In genomic region chr17:65181237-65182061, GRCh38 we compare ENCODE assay signal across 8 cellular contexts. TPM values are rescaled to one million over a fixed set of nuclear protein-coding genes. Genes with fewer than 3 reads are reported as not detected.
DNase-seq lines count a peak whose midpoint lies in the region; ATAC-seq lines count a peak whose summit lies in the region.

No MANE protein-coding gene starts in this region.

- H3K27me3 Mint-ChIP-seq in activated T-cell treated with anti-CD3 and anti-CD28 coated beads, Interleukin-2, amount 50 U/mL, for 24 hours = peaks cover 4% of the 10 kb centered on the region
- H3K27me3 Mint-ChIP-seq in activated CD4-positive, alpha-beta T cell treated with anti-CD3 and anti-CD28 coated beads, Interleukin-2, amount 10 ng/mL, durations not matched to agents 7 days and 5 days = no peaks in the 10 kb centered on the region
- H3K27me3 Mint-ChIP-seq in stimulated activated naive CD8-positive, alpha-beta T cell treated with anti-CD3 and anti-CD28 coated beads, Interleukin-15, Interleukin-2, amounts not matched to agents 100 ng/mL and 50 ng/mL, for 24 hours = peaks cover 7% of the 10 kb centered on the region

- POLR2A ChIA-PET in activated CD4-positive, alpha-beta T cell treated with anti-CD3 and anti-CD28 coated beads, Interleukin-2, amount 10 ng/mL, durations not matched to agents 7 days and 5 days (lab: Charles Lee) = no interaction called here

- no peak overlapping the region for H3K4me3 Mint-ChIP-seq in activated T-cell treated with anti-CD3 and anti-CD28 coated beads, Interleukin-2, amount 50 U/mL, for 24 hours
- no peak overlapping the region for H3K4me3 Mint-ChIP-seq in activated CD4-positive, alpha-beta T cell treated with anti-CD3 and anti-CD28 coated beads, Interleukin-2, amount 10 ng/mL, durations not matched to agents 7 days and 5 days
- peak overlapping the region; percentile 17 for H3K4me3 Mint-ChIP-seq in stimulated activated naive CD8-positive, alpha-beta T cell treated with anti-CD3 and anti-CD28 coated beads, Interleukin-15, Interleukin-2, amounts not matched to agents 100 ng/mL and 50 ng/mL, for 24 hours

- H3K4me1 Mint-ChIP-seq in activated T-cell treated with anti-CD3 and anti-CD28 coated beads, Interleukin-2, amount 50 U/mL, for 24 hours (ENCODE audit: low read depth) = peaks cover 60% of the 10 kb centered on the region
- H3K4me1 Mint-ChIP-seq in activated CD4-positive, alpha-beta T cell treated with anti-CD3 and anti-CD28 coated beads, Interleukin-2, amount 10 ng/mL, durations not matched to agents 7 days and 5 days = peaks cover 78% of the 10 kb centered on the region
- peaks cover 71% of the 10 kb centered on the region for H3K4me1 Mint-ChIP-seq in stimulated activated naive CD8-positive, alpha-beta T cell treated with anti-CD3 and anti-CD28 coated beads, Interleukin-15, Interleukin-2, amounts not matched to agents 100 ng/mL and 50 ng/mL, for 24 hours (ENCODE audit: low read depth)

- peak; percentile 60 for DNase-seq in activated T-cell treated with anti-CD3 and anti-CD28 coated beads, Interleukin-2, amount 50 U/mL, for 24 hours
- DNase-seq in activated T-cell treated with anti-CD3 and anti-CD28 coated beads for 4 hours = no peak
- peak; percentile 26 for DNase-seq in activated CD4-positive, alpha-beta T cell treated with anti-CD3 and anti-CD28 coated beads, Interleukin-2, amount 10 ng/mL, durations not matched to agents 7 days and 5 days
- no peak for DNase-seq in NCI-H128 (lab: John Stamatoyannopoulos, UW; ENCODE audit: unreplicated experiment)
- DNase-seq in OCI-M2 (lab: John Stamatoyannopoulos, UW; ENCODE audit: unreplicated experiment) = no peak
- DNase-seq in NCI-H774 (lab: John Stamatoyannopoulos, UW) = no peak

- H3K27ac Mint-ChIP-seq in activated T-cell treated with anti-CD3 and anti-CD28 coated beads, Interleukin-2, amount 50 U/mL, for 24 hours = peak overlapping the region; percentile 86
- H3K27ac Mint-ChIP-seq in activated CD4-positive, alpha-beta T cell treated with anti-CD3 and anti-CD28 coated beads, Interleukin-2, amount 10 ng/mL, durations not matched to agents 7 days and 5 days = peak overlapping the region; percentile 77
- H3K27ac Mint-ChIP-seq in stimulated activated naive CD8-positive, alpha-beta T cell treated with anti-CD3 and anti-CD28 coated beads, Interleukin-15, Interleukin-2, amounts not matched to agents 100 ng/mL and 50 ng/mL, for 24 hours = peak overlapping the region; percentile 92

- CTCF ChIA-PET in activated CD4-positive, alpha-beta T cell treated with anti-CD3 and anti-CD28 coated beads, Interleukin-2, amount 10 ng/mL, durations not matched to agents 7 days and 5 days (lab: Charles Lee) = interaction anchor here (0.6 to 2.0 kb wide), 9 partner anchors 10 to 281 kb away, joined by 3 to 6 read pairs (median 3); no protein-coding TSS in a partner anchor

- H3K36me3 Mint-ChIP-seq in activated T-cell treated with anti-CD3 and anti-CD28 coated beads, Interleukin-2, amount 50 U/mL, for 24 hours (ENCODE audit: low read depth) = no peaks in the 10 kb centered on the region
- peaks cover 9% of the 10 kb centered on the region for H3K36me3 Mint-ChIP-seq in activated CD4-positive, alpha-beta T cell treated with anti-CD3 and anti-CD28 coated beads, Interleukin-2, amount 10 ng/mL, durations not matched to agents 7 days and 5 days (ENCODE audit: low read depth)
- no peaks in the 10 kb centered on the region for H3K36me3 Mint-ChIP-seq in stimulated activated naive CD8-positive, alpha-beta T cell treated with anti-CD3 and anti-CD28 coated beads, Interleukin-15, Interleukin-2, amounts not matched to agents 100 ng/mL and 50 ng/mL, for 24 hours (ENCODE audit: low read depth)

- peak; percentile 74 for ATAC-seq in HG03097 (IDR thresholded peaks at IDR 0.05; ENCODE audit: low FRiP score, unreplicated experiment)

- no peaks in the 10 kb centered on the region for H3K9me3 Mint-ChIP-seq in activated T-cell treated with anti-CD3 and anti-CD28 coated beads, Interleukin-2, amount 50 U/mL, for 24 hours
- peaks cover 5% of the 10 kb centered on the region for H3K9me3 Mint-ChIP-seq in activated CD4-positive, alpha-beta T cell treated with anti-CD3 and anti-CD28 coated beads, Interleukin-2, amount 10 ng/mL, durations not matched to agents 7 days and 5 days
- peaks cover 5% of the 10 kb centered on the region for H3K9me3 Mint-ChIP-seq in stimulated activated naive CD8-positive, alpha-beta T cell treated with anti-CD3 and anti-CD28 coated beads, Interleukin-15, Interleukin-2, amounts not matched to agents 100 ng/mL and 50 ng/mL, for 24 hours

RNA-seq across cellular contexts. Expression of gene RGS9, which starts 44.3 kb away (rescaled TPM):
- total RNA-seq in activated CD4-positive, alpha-beta T cell treated with anti-CD3 and anti-CD28 coated beads, Interleukin-2, amount 10 ng/mL, durations not matched to agents 7 days and 5 days = 1 to 10 TPM; 6.0 to 6.3 TPM

Comparison
In these comparisons a context has a peak if more than half of its experiments do, and no peak if none do; other contexts are left out.
1. DNase-seq: peak in activated T-cell treated with anti-CD3 and anti-CD28 coated beads, Interleukin-2, amount 50 U/mL, for 24 hours (single experiment) and activated CD4-positive, alpha-beta T cell treated with anti-CD3 and anti-CD28 coated beads, Interleukin-2, amount 10 ng/mL, durations not matched to agents 7 days and 5 days (single experiment); none in activated T-cell treated with anti-CD3 and anti-CD28 coated beads for 4 hours (single experiment), NCI-H128 (single experiment), OCI-M2 (single experiment) and NCI-H774 (single experiment).
2. Peak in every context shown above with its lines, with median percentiles within 50 percentile points of each other: H3K27ac Mint-ChIP-seq.